ENCODE assay signal across 2 cellular contexts in the genomic region with DNA sequence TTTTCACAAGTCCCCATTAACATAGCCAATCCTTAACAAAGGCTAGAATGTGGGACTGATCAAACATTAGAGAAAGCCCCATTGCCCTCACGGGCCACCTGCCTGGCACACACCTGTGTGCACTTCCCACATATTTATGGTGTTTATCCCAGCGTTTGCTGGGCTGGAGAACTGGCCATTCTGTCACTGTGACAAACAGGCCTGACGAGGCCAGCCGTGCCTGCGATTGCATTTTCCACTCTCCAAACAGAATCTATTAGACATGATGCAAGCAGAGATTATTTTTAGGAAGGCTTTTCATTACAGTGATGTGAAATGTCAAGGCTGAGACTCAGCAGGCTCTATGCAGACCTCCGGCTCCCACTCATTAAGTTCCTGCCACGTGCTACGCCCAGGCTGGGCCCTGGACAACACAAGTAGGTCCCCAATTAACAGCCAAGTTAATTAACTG.
TF ChIP-seq lines count a peak whose summit lies in the region.

No MANE protein-coding gene starts in this region.

TF ChIP-seq in GM23338, 12 proteins besides CTCF, POLR2A, EP300 and RAD21 (continued from another document):
- TF ChIP-seq, protein P1, sequence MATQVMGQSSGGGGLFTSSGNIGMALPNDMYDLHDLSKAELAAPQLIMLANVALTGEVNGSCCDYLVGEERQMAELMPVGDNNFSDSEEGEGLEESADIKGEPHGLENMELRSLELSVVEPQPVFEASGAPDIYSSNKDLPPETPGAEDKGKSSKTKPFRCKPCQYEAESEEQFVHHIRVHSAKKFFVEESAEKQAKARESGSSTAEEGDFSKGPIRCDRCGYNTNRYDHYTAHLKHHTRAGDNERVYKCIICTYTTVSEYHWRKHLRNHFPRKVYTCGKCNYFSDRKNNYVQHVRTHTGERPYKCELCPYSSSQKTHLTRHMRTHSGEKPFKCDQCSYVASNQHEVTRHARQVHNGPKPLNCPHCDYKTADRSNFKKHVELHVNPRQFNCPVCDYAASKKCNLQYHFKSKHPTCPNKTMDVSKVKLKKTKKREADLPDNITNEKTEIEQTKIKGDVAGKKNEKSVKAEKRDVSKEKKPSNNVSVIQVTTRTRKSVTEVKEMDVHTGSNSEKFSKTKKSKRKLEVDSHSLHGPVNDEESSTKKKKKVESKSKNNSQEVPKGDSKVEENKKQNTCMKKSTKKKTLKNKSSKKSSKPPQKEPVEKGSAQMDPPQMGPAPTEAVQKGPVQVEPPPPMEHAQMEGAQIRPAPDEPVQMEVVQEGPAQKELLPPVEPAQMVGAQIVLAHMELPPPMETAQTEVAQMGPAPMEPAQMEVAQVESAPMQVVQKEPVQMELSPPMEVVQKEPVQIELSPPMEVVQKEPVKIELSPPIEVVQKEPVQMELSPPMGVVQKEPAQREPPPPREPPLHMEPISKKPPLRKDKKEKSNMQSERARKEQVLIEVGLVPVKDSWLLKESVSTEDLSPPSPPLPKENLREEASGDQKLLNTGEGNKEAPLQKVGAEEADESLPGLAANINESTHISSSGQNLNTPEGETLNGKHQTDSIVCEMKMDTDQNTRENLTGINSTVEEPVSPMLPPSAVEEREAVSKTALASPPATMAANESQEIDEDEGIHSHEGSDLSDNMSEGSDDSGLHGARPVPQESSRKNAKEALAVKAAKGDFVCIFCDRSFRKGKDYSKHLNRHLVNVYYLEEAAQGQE (IDR thresholded peaks at IDR 0.05; ENCODE audit: unreplicated experiment), result no peak
- TF ChIP-seq CREB1 (CRISPR knock-in tag; IDR thresholded peaks at IDR 0.05; ENCODE audit: low read depth), result no peak
- no peak for TF ChIP-seq POLR2AphosphoS5 (IDR thresholded peaks at IDR 0.05; ENCODE audit: low read depth)
- TF ChIP-seq NANOG (IDR thresholded peaks at IDR 0.05; ENCODE audit: borderline replicate concordance), result no peak
- no peak for TF ChIP-seq ZNF462 (CRISPR knock-in tag; IDR thresholded peaks at IDR 0.05)
- TF ChIP-seq EZH2 (IDR thresholded peaks at IDR 0.05; ENCODE audit: low read depth, unreplicated experiment), result no peak
- TF ChIP-seq ZNF331 (CRISPR knock-in tag; IDR thresholded peaks at IDR 0.05; ENCODE audit: low read depth), result no peak
- TF ChIP-seq EZH2phosphoT487 (IDR thresholded peaks at IDR 0.05; ENCODE audit: unreplicated experiment), result no peak
- TF ChIP-seq ETS1 (IDR thresholded peaks at IDR 0.05), result no peak
- no peak for TF ChIP-seq JUNB (IDR thresholded peaks at IDR 0.05; ENCODE audit: unreplicated experiment)
TF ChIP-seq in GM23338: peak in this region for 0.

TF ChIP-seq in SK-N-SH, 30 proteins besides CTCF, POLR2A, EP300 and RAD21 (continued from another document):
- TF ChIP-seq MAX (IDR thresholded peaks at IDR 0.05; ENCODE audit: low read depth) (no peak), RXRA (IDR thresholded peaks at IDR 0.05; ENCODE audit: borderline replicate concordance, low read depth) (no peak), MXI1 (IDR thresholded peaks at IDR 0.05; ENCODE audit: low read depth, low read length) (0 out of 2 replicates have a peak, but pooled peaks have one; percentile 58), SIN3A (IDR thresholded peaks at IDR 0.05; ENCODE audit: borderline replicate concordance, low read depth, low read length) (no peak), MEF2A (IDR thresholded peaks at IDR 0.05; ENCODE audit: borderline replicate concordance, low read depth) (no peak), RFX5 (IDR thresholded peaks at IDR 0.05; ENCODE audit: low read length) (0 out of 2 replicates have a peak, but pooled peaks have one; percentile 19), FOSL2 (IDR thresholded peaks at IDR 0.05; ENCODE audit: borderline replicate concordance, low read depth) (no peak), POLR2AphosphoS5 (IDR thresholded peaks at IDR 0.05; ENCODE audit: low read depth, low read length) (no peak), ELF1 (IDR thresholded peaks at IDR 0.05) (no peak), FOXJ3 (CRISPR knock-in tag; IDR thresholded peaks at IDR 0.05) (peak; percentile 90; the same call in 1 of the 2 replicates), YY1 (IDR thresholded peaks at IDR 0.05; ENCODE audit: low read depth) (no peak), TEAD4 (IDR thresholded peaks at IDR 0.05; ENCODE audit: borderline replicate concordance, insufficient read depth) (no peak), FOXM1 (IDR thresholded peaks at IDR 0.05; ENCODE audit: low read depth) (no peak), IRF3 (IDR thresholded peaks at IDR 0.05; ENCODE audit: low read depth, low read length) (no peak), GATA2 (CRISPR knock-in tag; IDR thresholded peaks at IDR 0.05) (peak; percentile 94)
- TF ChIP-seq, protein P2, sequence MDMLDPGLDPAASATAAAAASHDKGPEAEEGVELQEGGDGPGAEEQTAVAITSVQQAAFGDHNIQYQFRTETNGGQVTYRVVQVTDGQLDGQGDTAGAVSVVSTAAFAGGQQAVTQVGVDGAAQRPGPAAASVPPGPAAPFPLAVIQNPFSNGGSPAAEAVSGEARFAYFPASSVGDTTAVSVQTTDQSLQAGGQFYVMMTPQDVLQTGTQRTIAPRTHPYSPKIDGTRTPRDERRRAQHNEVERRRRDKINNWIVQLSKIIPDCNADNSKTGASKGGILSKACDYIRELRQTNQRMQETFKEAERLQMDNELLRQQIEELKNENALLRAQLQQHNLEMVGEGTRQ (IDR thresholded peaks at IDR 0.05; ENCODE audit: borderline replicate concordance, low read depth, low read length), result no peak
- TF ChIP-seq, protein P3, sequence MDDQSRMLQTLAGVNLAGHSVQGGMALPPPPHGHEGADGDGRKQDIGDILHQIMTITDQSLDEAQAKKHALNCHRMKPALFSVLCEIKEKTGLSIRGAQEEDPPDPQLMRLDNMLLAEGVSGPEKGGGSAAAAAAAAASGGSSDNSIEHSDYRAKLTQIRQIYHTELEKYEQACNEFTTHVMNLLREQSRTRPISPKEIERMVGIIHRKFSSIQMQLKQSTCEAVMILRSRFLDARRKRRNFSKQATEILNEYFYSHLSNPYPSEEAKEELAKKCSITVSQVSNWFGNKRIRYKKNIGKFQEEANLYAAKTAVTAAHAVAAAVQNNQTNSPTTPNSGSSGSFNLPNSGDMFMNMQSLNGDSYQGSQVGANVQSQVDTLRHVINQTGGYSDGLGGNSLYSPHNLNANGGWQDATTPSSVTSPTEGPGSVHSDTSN (IDR thresholded peaks at IDR 0.05), result no peak
- TF ChIP-seq, protein P4, sequence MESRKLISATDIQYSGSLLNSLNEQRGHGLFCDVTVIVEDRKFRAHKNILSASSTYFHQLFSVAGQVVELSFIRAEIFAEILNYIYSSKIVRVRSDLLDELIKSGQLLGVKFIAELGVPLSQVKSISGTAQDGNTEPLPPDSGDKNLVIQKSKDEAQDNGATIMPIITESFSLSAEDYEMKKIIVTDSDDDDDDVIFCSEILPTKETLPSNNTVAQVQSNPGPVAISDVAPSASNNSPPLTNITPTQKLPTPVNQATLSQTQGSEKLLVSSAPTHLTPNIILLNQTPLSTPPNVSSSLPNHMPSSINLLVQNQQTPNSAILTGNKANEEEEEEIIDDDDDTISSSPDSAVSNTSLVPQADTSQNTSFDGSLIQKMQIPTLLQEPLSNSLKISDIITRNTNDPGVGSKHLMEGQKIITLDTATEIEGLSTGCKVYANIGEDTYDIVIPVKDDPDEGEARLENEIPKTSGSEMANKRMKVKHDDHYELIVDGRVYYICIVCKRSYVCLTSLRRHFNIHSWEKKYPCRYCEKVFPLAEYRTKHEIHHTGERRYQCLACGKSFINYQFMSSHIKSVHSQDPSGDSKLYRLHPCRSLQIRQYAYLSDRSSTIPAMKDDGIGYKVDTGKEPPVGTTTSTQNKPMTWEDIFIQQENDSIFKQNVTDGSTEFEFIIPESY (IDR thresholded peaks at IDR 0.05; ENCODE audit: borderline replicate concordance, low read depth), result no peak
- TF ChIP-seq, protein P5, sequence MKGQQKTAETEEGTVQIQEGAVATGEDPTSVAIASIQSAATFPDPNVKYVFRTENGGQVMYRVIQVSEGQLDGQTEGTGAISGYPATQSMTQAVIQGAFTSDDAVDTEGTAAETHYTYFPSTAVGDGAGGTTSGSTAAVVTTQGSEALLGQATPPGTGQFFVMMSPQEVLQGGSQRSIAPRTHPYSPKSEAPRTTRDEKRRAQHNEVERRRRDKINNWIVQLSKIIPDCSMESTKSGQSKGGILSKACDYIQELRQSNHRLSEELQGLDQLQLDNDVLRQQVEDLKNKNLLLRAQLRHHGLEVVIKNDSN (IDR thresholded peaks at IDR 0.05; ENCODE audit: borderline replicate concordance, low read depth), result no peak
- TF ChIP-seq, protein P1 (IDR thresholded peaks at IDR 0.05; ENCODE audit: low read depth, low read length), result no peak
